In the genomic region with DNA sequence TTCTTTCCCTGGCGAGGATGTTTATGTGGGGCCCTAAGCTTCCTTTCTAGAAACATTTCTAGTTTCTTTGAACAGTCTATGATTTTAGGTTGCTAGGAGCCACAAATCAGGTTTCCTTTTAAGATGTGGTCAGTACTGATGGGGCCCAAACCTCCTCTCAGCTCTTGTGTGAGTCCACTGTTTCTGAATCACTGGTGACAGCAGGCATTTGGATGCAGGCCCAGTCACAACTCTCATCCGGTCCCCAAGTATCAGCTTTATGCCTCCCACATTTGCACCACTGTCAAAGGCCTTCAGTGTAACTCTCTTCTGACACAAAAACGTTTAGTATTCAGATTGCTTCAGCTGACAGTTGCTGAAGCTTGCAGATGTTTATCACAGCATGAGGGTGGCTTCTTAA, we compare ENCODE assay signal across 27 cellular contexts. TPM values are rescaled to one million over a fixed set of nuclear protein-coding genes. Genes with fewer than 3 reads are reported as not detected.
DNase-seq lines count a peak whose midpoint lies in the region; TF ChIP-seq lines count a peak whose summit lies in the region.
"Had no signal": no experiment of that assay in that cellular context is flagged by ENCODE, and none has a peak within 500 bp of the region (broad histone marks: within the 10 kb centered on the region; RNA-seq: fewer than 3 reads in every experiment).

No MANE protein-coding gene starts in this region.

- H3K27me3 Mint-ChIP-seq in H9 (ENCODE audit: low read depth): peaks cover 58% of the 10 kb centered on the region

- H3K36me3 Mint-ChIP-seq in H9 (ENCODE audit: insufficient read depth in 1 of 3, low read depth in 3 of 3): no peaks in the 10 kb centered on the region

- H3K56ac ChIP-seq in H9 (ENCODE audit: insufficient read length, low read depth, low read length): no peak overlapping the region

- no peak overlapping the region for H3K4me3 Mint-ChIP-seq in H9
- H3K4me3 Mint-ChIP-seq: activated B cell treated with CpG ODN at 0.5 μM for 24 hours; activated T-helper 17 cell treated with anti-CD3 and anti-CD28 coated beads, Interleukin-2, amount 50 U/mL, for 72 hours; nephron had no signal

- H4K91ac ChIP-seq in H9 (ENCODE audit: insufficient read length, low read depth, low read length): no peak overlapping the region

- no peak overlapping the region for H3K9ac ChIP-seq in H9 (ENCODE audit: extremely low read depth, insufficient read length, low read length)

- H4K8ac ChIP-seq in H9 (replicated peaks; ENCODE audit: insufficient read length, low read depth, low read length): no peak overlapping the region

- no peak overlapping the region for H2BK12ac ChIP-seq in H9 (ENCODE audit: insufficient read length, low read depth, low read length)

- H2AFZ ChIP-seq in H9 (ENCODE audit: low read length): no peak overlapping the region

- H3K23me2 ChIP-seq in H9 (ENCODE audit: insufficient read length, low read depth, low read length, poor library complexity, severe bottlenecking): no peaks in the 10 kb centered on the region

- peaks cover 15% of the 10 kb centered on the region for H3K27me3 ChIP-seq in H9 (ENCODE audit: insufficient read depth, low read length)
- H3K27me3 ChIP-seq: vagina had no signal

- no peaks in the 10 kb centered on the region for H3K4me1 ChIP-seq in H9 (ENCODE audit: insufficient read depth, low read length)
- H3K4me1 ChIP-seq: foreskin keratinocyte, vagina had no signal

- no peak overlapping the region for H3K4ac ChIP-seq in H9 (ENCODE audit: low read depth, low read length)

- no peak overlapping the region for H2AK5ac ChIP-seq in H9 (ENCODE audit: insufficient read length, low read length)

- no peaks in the 10 kb centered on the region for H3K4me1 Mint-ChIP-seq in H9
- H3K4me1 Mint-ChIP-seq: activated B cell treated with CpG ODN at 0.5 μM for 24 hours; activated T-helper 17 cell treated with anti-CD3 and anti-CD28 coated beads, Interleukin-2, amount 50 U/mL, for 72 hours had no signal

- H3K79me2 ChIP-seq in H9 (ENCODE audit: insufficient read depth, low read length): no peaks in the 10 kb centered on the region

- H3K27ac Mint-ChIP-seq in H9: no peak overlapping the region
- H3K27ac Mint-ChIP-seq: activated B cell treated with CpG ODN at 0.5 μM for 24 hours; activated naive CD4-positive, alpha-beta T cell treated with anti-CD3 and anti-CD28 coated beads, Interleukin-2, amount 50 U/mL, for 72 hours; activated T-helper 17 cell treated with anti-CD3 and anti-CD28 coated beads, Interleukin-2, amount 50 U/mL, for 72 hours; nephron; progenitor cell of endocrine pancreas had no signal

- no peak overlapping the region for H4K5ac ChIP-seq in H9 (ENCODE audit: insufficient read length, low read depth, low read length)

- H3K79me1 ChIP-seq in H9 (ENCODE audit: insufficient read depth, low read depth, low read length, poor library complexity, severe bottlenecking): no peaks in the 10 kb centered on the region

- H3K9me3 ChIP-seq in H9 (ENCODE audit: control insufficient read depth, low read depth, low read length): no peaks in the 10 kb centered on the region
- H3K9me3 ChIP-seq: mucosa of descending colon, suprapubic skin, vagina had no signal

- H2BK5ac ChIP-seq in H9 (ENCODE audit: insufficient read length, low read length): no peak overlapping the region

- no peak overlapping the region for H3K27ac ChIP-seq in H9 (ENCODE audit: insufficient read length, low read depth, low read length)
- H3K27ac ChIP-seq: foreskin keratinocyte, suprapubic skin, vagina had no signal

- H2BK120ac ChIP-seq in H9 (ENCODE audit: low read depth, low read length, poor library complexity, severe bottlenecking): no peak overlapping the region

- no peak overlapping the region for H3T11ph ChIP-seq in H9 (ENCODE audit: low read length)

- H3K14ac ChIP-seq in H9 (ENCODE audit: insufficient read depth, low read length): no peak overlapping the region

- DNase-seq in Ammon's horn (ENCODE audit: low spot score): peak; percentile 93
- peak; percentile 34 for DNase-seq in RKO (ENCODE audit: low spot score)
- peak; percentile 97 for DNase-seq in globus pallidus (ENCODE audit: low spot score)
- DNase-seq in pons (ENCODE audit: low spot score): peak; percentile 98
- no peak for DNase-seq in KBM-7
- no peak for DNase-seq in amniotic stem cell (lab: John Stamatoyannopoulos, UW)
- no peak for DNase-seq in NCI-H1694 (lab: John Stamatoyannopoulos, UW)
- no peak for DNase-seq in H9
- DNase-seq: activated B cell treated with CpG ODN at 0.5 μM for 24 hours; activated CD4-positive, alpha-beta T cell treated with anti-CD3 and anti-CD28 coated beads, Interleukin-2, amount 50 U/mL, for 4 hours; DMS79 treated with DMSO at 0.1 percent for 48 hours; foreskin keratinocyte; HCEC 1CT; IMR-90; mucosa of descending colon; NCI-H774; SHP77; SW 1271; T1000 had no signal

- H2BK15ac ChIP-seq in H9 (ENCODE audit: low read depth, low read length): no peak overlapping the region

- H3K4me2 ChIP-seq in H9 (ENCODE audit: insufficient read depth, insufficient read length, low read length): no peak overlapping the region

- no peak overlapping the region for H3K18ac ChIP-seq in H9 (ENCODE audit: insufficient read length, low read depth, low read length)

- H4K20me1 ChIP-seq in H9 (ENCODE audit: control insufficient read depth, insufficient read depth, insufficient read length): no peaks in the 10 kb centered on the region

- in situ Hi-C loops in KBM-7 (cut with MboI; ENCODE audit: low pct_unique_long_range_greater_than_20kb, low sequenced_read_pairs): no loop called here

- no peak overlapping the region for H2BK20ac ChIP-seq in H9 (ENCODE audit: low read depth, low read length, poor library complexity, severe bottlenecking)

- peaks cover 0 to 12% of the 10 kb centered on the region in 2 experiments; a peak in 1 of 5 replicates for H3K9me3 Mint-ChIP-seq in H9
- H3K9me3 Mint-ChIP-seq: activated B cell treated with CpG ODN at 0.5 μM for 24 hours; activated naive CD4-positive, alpha-beta T cell treated with anti-CD3 and anti-CD28 coated beads, Interleukin-2, amount 50 U/mL, for 72 hours; activated T-helper 17 cell treated with anti-CD3 and anti-CD28 coated beads, Interleukin-2, amount 50 U/mL, for 72 hours; nephron had no signal

- WGBS in H9 (ENCODE audit: extremely low coverage, insufficient read length, low lambda C conversion rate): no CpG with 5 or more reads among the region's 3 CpGs

- H3K23ac ChIP-seq in H9 (ENCODE audit: insufficient read length, low read depth, low read length): no peak overlapping the region

- no peak for TF ChIP-seq CTCF in H9 (conservative IDR thresholded peaks at IDR 0.05)

RNA-seq across cellular contexts. Expression of a gene that starts 7.8 kb away (rescaled TPM):
- not detected in 2 replicates for total RNA-seq in H9 (2021)
- total RNA-seq: A673; activated B cell treated with CpG ODN at 0.5 μM for 24 hours; activated naive CD4-positive, alpha-beta T cell treated with anti-CD3 and anti-CD28 coated beads, Interleukin-2, amount 50 U/mL, for 72 hours; activated T-helper 17 cell treated with anti-CD3 and anti-CD28 coated beads, Interleukin-2, amount 50 U/mL, for 72 hours; foreskin keratinocyte; IMR-90; liver had no signal

Comparison
In these comparisons a context has a peak if more than half of its experiments do, and no peak if none do; other contexts are left out.
1. DNase-seq: peak in Ammon's horn (single experiment), RKO (single experiment), globus pallidus (single experiment) and pons (single experiment); none in KBM-7 (single experiment), amniotic stem cell (single experiment), NCI-H1694 (single experiment) and H9 (single experiment).